Comparison of ENCODE assay signal across 8 cellular contexts in the genomic region with DNA sequence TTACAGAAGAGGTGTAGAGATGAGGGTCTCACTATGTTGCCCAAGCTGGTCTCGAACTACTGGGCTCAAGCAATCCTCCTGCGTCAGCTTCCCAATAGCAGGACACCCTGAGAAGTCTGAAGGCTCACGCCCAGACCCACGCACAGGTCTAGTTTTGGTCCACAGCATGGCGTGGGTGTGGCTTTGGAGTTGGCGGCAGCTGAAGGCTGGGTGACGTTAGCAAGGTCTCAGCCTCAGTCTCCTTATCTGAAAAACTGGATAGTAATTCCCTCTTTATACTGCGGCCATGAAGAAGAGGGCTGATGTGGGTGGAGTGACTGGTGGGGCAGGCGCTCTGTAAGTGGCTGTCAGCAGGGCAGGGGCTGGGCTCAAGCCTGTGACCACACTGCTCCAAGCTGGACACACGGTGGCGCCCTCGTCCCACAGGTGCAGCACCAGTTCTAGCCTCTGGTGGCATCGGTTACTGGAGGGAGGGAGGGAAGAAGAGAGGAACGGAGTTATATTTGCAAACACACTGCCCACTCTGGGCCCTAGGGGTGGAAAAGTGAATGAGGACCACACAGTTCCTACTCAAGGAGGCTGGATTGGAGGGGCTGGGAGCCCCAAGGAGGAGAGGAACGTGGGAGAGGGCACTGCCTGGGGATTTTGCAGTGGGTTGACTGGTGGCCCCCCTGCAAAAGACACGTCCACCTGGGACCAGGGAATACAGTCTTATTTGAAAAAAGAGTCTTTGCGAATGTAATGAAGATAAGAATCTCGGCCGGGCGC. TPM values are rescaled to one million over a fixed set of nuclear protein-coding genes. Genes with fewer than 3 reads are reported as not detected.
DNase-seq lines count a peak whose midpoint lies in the region; ATAC-seq and TF ChIP-seq lines count a peak whose summit lies in the region.

No MANE protein-coding gene starts in this region.

- H3K4me1 ChIP-seq in left lung, result peaks cover 6 to 40% of the 10 kb centered on the region in 2 donors

- H3K4me1 Mint-ChIP-seq in chondrocyte (ENCODE audit: low read depth), result peaks cover 36% of the 10 kb centered on the region

- H3K4me3 ChIP-seq in left lung, result no peak overlapping the region

- intact Hi-C loops in left lung (cut with DNase I), result loop anchor here in 1 of 2 donors (5.0 kb wide), 1 partner anchor 54 kb away; no protein-coding TSS in a partner anchor

- H3K36me3 Mint-ChIP-seq in chondrocyte (ENCODE audit: low read depth), result no peaks in the 10 kb centered on the region

- no peaks in the 10 kb centered on the region for H3K36me3 ChIP-seq in left lung

- TF ChIP-seq CTCF in chondrocyte (IDR thresholded peaks at IDR 0.05) (peak; percentile 96), left lung (IDR thresholded peaks at IDR 0.05) (peak; percentile 96 to 98)

- no peak overlapping the region for H3K4me3 Mint-ChIP-seq in chondrocyte (ENCODE audit: unreplicated experiment)

- no peak overlapping the region for H3K27ac Mint-ChIP-seq in chondrocyte (ENCODE audit: unreplicated experiment)

- peak; percentile 92 for DNase-seq in AG08396 (ENCODE audit: low spot score)
- peak; percentile 74 to 89 for DNase-seq in NCI-H526 (lab: John Stamatoyannopoulos, UW)
- DNase-seq in activated CD4-positive, alpha-beta T cell treated with anti-CD3 and anti-CD28 coated beads for 4 hours, result peak; percentile 89 to 91
- DNase-seq in chondrocyte (ENCODE audit: low spot score), result peak; percentile 98
- DNase-seq in left lung, result peak; percentile 95 to 98
- peak; percentile 92 for DNase-seq in stimulated activated CD4-positive, alpha-beta T cell treated with anti-CD3 and anti-CD28 coated beads, Interleukin-4, amount 100 ng/mL, for 1 hour

- peak; percentile 85 for ATAC-seq in GM18909 (IDR thresholded peaks at IDR 0.05; ENCODE audit: poor library complexity, unreplicated experiment)
- peak; percentile 87 for ATAC-seq in HG03280 (IDR thresholded peaks at IDR 0.05; ENCODE audit: unreplicated experiment)
- peak; percentile 97 for ATAC-seq in left lung

- peak overlapping the region in 1 of 2 donors; percentile 33 for H3K27ac ChIP-seq in left lung

- H3K9me3 ChIP-seq in left lung, result no peaks in the 10 kb centered on the region

- no peaks in the 10 kb centered on the region for H3K27me3 ChIP-seq in left lung

- no peaks in the 10 kb centered on the region for H3K27me3 Mint-ChIP-seq in chondrocyte (ENCODE audit: low read depth)

- H3K9me3 Mint-ChIP-seq in chondrocyte (ENCODE audit: low read depth), result no peaks in the 10 kb centered on the region

RNA-seq across cellular contexts. Expression of a gene that starts 19.6 kb away (rescaled TPM):
- total RNA-seq in chondrocyte, result 7.0 to 14.2 TPM (median 13.5 TPM) in 3 replicates
- 10 to 100 TPM; 10.3 to 13.6 TPM for total RNA-seq in left lung

RNA-seq across cellular contexts. Expression of a gene that starts 21.5 kb away (rescaled TPM):
- total RNA-seq in chondrocyte, result 155 to 167 TPM (median 156 TPM) in 3 replicates
- total RNA-seq in left lung, result 10 to 100 TPM; 74.0 to 84.3 TPM

RNA-seq across cellular contexts. Expression of a gene that starts 41.1 kb away (rescaled TPM):
- total RNA-seq in chondrocyte (not detected in 3 replicates), left lung (under 1 TPM in 1 of 2 donors, not detected in 1; 0.61 TPM)

RNA-seq across cellular contexts. Expression of a gene that starts 52.6 kb away (rescaled TPM):
- total RNA-seq in chondrocyte (1.1 to 2.1 TPM (median 1.2 TPM) in 3 replicates), left lung (10 to 100 TPM; 24.4 to 46.4 TPM)
